In the genomic region with DNA sequence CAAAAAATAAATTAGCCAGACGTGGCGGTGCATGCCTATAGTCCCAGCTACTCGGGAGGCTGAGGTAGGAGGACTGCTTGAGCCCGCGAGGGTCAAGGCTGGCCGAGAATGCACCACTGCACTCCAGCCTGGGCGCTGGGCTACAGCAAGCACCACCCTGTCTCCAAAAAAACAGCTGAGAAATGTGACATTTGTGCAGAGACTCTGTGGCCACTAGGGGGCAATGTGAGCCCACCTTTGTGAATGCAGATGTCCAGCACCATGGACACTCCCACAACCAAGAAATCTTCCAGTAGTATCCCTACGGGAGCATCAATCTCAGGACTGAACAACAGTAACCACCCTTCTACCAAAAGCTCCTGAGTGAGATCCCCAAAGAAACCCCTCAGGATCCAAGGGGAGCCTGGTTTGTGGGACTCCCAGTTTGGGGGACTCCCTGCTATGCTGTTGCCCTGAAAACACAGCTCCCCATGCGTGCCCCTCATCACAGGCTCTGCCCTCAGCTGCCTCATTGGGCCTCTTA, we compare ENCODE assay signal across 8 cellular contexts. TPM values are rescaled to one million over a fixed set of nuclear protein-coding genes. Genes with fewer than 3 reads are reported as not detected.
DNase-seq lines count a peak whose midpoint lies in the region; ATAC-seq and TF ChIP-seq lines count a peak whose summit lies in the region.

No MANE protein-coding gene starts in this region.

- H3K4me2 ChIP-seq in SU-DHL-6 (ENCODE audit: low read depth, low read length, poor library complexity, severe bottlenecking): peak overlapping the region; percentile 11

- no peaks in the 10 kb centered on the region for H3K9me3 ChIP-seq in SU-DHL-6 (ENCODE audit: insufficient read depth, low read length)
- H3K9me3 ChIP-seq in heart left ventricle: no peaks in the 10 kb centered on the region
- H3K9me3 ChIP-seq in psoas muscle: no peaks in the 10 kb centered on the region
- H3K9me3 ChIP-seq in uterus: no peaks in the 10 kb centered on the region

- intact Hi-C loops in heart left ventricle (cut with DNase I) (loop anchor here in 9 of 10 donors (1.0 to 10.0 kb wide), 11 partner anchors 78 to 606 kb away; no protein-coding TSS in a partner anchor), psoas muscle (cut with DNase I) (loop anchor here (2.0 to 10.0 kb wide), 5 partner anchors 79 to 426 kb away; no protein-coding TSS in a partner anchor), uterus (cut with DNase I; ENCODE audit: low total_unique reads) (loop anchor here (5.0 kb wide), 1 partner anchor 74 kb away; no protein-coding TSS in a partner anchor)

- ATAC-seq in GM21423 (IDR thresholded peaks at IDR 0.05; ENCODE audit: unreplicated experiment): peak; percentile 64
- peak; percentile 80 for ATAC-seq in activated naive CD8-positive, alpha-beta T cell treated with anti-CD3 and anti-CD28 coated beads, Interleukin-2, amount 10 ng/mL, durations not matched to agents 7 days and 5 days (ENCODE audit: low read depth)
- ATAC-seq in heart left ventricle: peak; percentile 81 to 92 (median 90)
- peak; percentile 90 to 96 (median 92) for ATAC-seq in psoas muscle

- no peak for TF ChIP-seq POLR2A in heart left ventricle (IDR thresholded peaks at IDR 0.05)
- TF ChIP-seq POLR2A in uterus (IDR thresholded peaks at IDR 0.05): no peak

- H3F3A ChIP-seq in SU-DHL-6 (ENCODE audit: insufficient read depth): peaks cover 4% of the 10 kb centered on the region; the same call in 1 of the 2 replicates

- no peak overlapping the region for H3K27ac Mint-ChIP-seq in activated naive CD8-positive, alpha-beta T cell treated with anti-CD3 and anti-CD28 coated beads, Interleukin-2, amount 10 ng/mL, durations not matched to agents 7 days and 5 days

- H3K9me3 Mint-ChIP-seq in activated naive CD8-positive, alpha-beta T cell treated with anti-CD3 and anti-CD28 coated beads, Interleukin-2, amount 10 ng/mL, durations not matched to agents 7 days and 5 days: no peaks in the 10 kb centered on the region

- 13 to 17% (median 14%) methylated on average over 8 to 9 of the region's 9 CpGs for WGBS in heart left ventricle, 4 donors
- 13 to 21% (median 16%) methylated on average over 9 of the region's 9 CpGs for WGBS in psoas muscle, 3 donors

- TF ChIP-seq CTCF in AG10803 (conservative IDR thresholded peaks at IDR 0.05; ENCODE audit: low read length) (peak; percentile 89), SU-DHL-6 (IDR thresholded peaks at IDR 0.05; ENCODE audit: insufficient read depth, low read length, poor library complexity, severe bottlenecking) (peak; percentile 83), heart left ventricle (IDR thresholded peaks at IDR 0.05) (peak; percentile 81 to 96 (median 92)), psoas muscle (IDR thresholded peaks at IDR 0.05) (peak; percentile 94), uterus (IDR thresholded peaks at IDR 0.05) (peak; percentile 77 to 90 (median 88))

- H3K27ac ChIP-seq in SU-DHL-6 (ENCODE audit: low read depth, low read length) (no peak overlapping the region), heart left ventricle (no peak overlapping the region), psoas muscle (no peak overlapping the region), uterus (no peak overlapping the region)

- H4K20me1 ChIP-seq in SU-DHL-6 (ENCODE audit: low read depth, low read length): no peaks in the 10 kb centered on the region

- H3K4me1 ChIP-seq in heart left ventricle: peaks cover 0 to 16% (median 0%) of the 10 kb centered on the region in 12 donors
- no peaks in the 10 kb centered on the region for H3K4me1 ChIP-seq in psoas muscle
- H3K4me1 ChIP-seq in uterus: no peaks in the 10 kb centered on the region

- no peaks in the 10 kb centered on the region for H3K36me3 ChIP-seq in SU-DHL-6 (ENCODE audit: low read length)
- H3K36me3 ChIP-seq in heart left ventricle: no peaks in the 10 kb centered on the region
- no peaks in the 10 kb centered on the region for H3K36me3 ChIP-seq in psoas muscle (ENCODE audit: insufficient read depth in 1 of 2, low read depth in 1 of 2)
- no peaks in the 10 kb centered on the region for H3K36me3 ChIP-seq in uterus

- H3K27me3 ChIP-seq in SU-DHL-6 (ENCODE audit: low read length) (no peaks in the 10 kb centered on the region), heart left ventricle (peaks cover 0 to 6% (median 0%) of the 10 kb centered on the region in 9 donors), psoas muscle (ENCODE audit: insufficient read depth in 3 of 3, low read length in 2 of 3) (no peaks in the 10 kb centered on the region), uterus (no peaks in the 10 kb centered on the region)

- H3K4me3 ChIP-seq in AG10803 (ENCODE audit: low read length) (no peak overlapping the region), SU-DHL-6 (ENCODE audit: insufficient read depth, low read length, poor library complexity, severe bottlenecking) (no peak overlapping the region), heart left ventricle (no peak overlapping the region), psoas muscle (no peak overlapping the region), uterus (no peak overlapping the region)

- H3K36me3 Mint-ChIP-seq in activated naive CD8-positive, alpha-beta T cell treated with anti-CD3 and anti-CD28 coated beads, Interleukin-2, amount 10 ng/mL, durations not matched to agents 7 days and 5 days: no peaks in the 10 kb centered on the region

- H3K79me2 ChIP-seq in SU-DHL-6 (ENCODE audit: insufficient read depth, low read length): no peaks in the 10 kb centered on the region

- POLR2A ChIA-PET in activated naive CD8-positive, alpha-beta T cell treated with anti-CD3 and anti-CD28 coated beads, Interleukin-2, amount 10 ng/mL, durations not matched to agents 7 days and 5 days (lab: Charles Lee): interaction anchor here (1.7 kb wide), 1 partner anchor 54 kb away, joined by 7 read pairs; no protein-coding TSS in a partner anchor

- H3K9ac ChIP-seq in SU-DHL-6 (ENCODE audit: low read length): no peak overlapping the region

- H3K27me3 Mint-ChIP-seq in activated naive CD8-positive, alpha-beta T cell treated with anti-CD3 and anti-CD28 coated beads, Interleukin-2, amount 10 ng/mL, durations not matched to agents 7 days and 5 days: no peaks in the 10 kb centered on the region

- H3K9me2 ChIP-seq in SU-DHL-6 (replicated peaks; ENCODE audit: insufficient read depth, low read length): no peaks in the 10 kb centered on the region

- peak; percentile 73 for DNase-seq in AG10803 (ENCODE audit: low read depth)
- DNase-seq in NCI-H146 (lab: John Stamatoyannopoulos, UW): peak; percentile 82
- DNase-seq in activated naive CD8-positive, alpha-beta T cell treated with anti-CD3 and anti-CD28 coated beads, Interleukin-2, amount 10 ng/mL, durations not matched to agents 7 days and 5 days: peak; percentile 74
- peak; percentile 81 to 92 (median 84) for DNase-seq in heart left ventricle
- peak; percentile 85 to 90 for DNase-seq in psoas muscle
- DNase-seq in uterus: peak; percentile 78 to 87

- H2AFZ ChIP-seq in SU-DHL-6 (ENCODE audit: low read depth, low read length, severe bottlenecking): no peak overlapping the region

- H3K4me3 Mint-ChIP-seq in activated naive CD8-positive, alpha-beta T cell treated with anti-CD3 and anti-CD28 coated beads, Interleukin-2, amount 10 ng/mL, durations not matched to agents 7 days and 5 days: no peak overlapping the region

- H3K4me1 Mint-ChIP-seq in activated naive CD8-positive, alpha-beta T cell treated with anti-CD3 and anti-CD28 coated beads, Interleukin-2, amount 10 ng/mL, durations not matched to agents 7 days and 5 days: peaks cover 13% of the 10 kb centered on the region

RNA-seq across cellular contexts. Expression of a gene that starts 6.3 kb away (rescaled TPM):
- total RNA-seq in activated naive CD8-positive, alpha-beta T cell treated with anti-CD3 and anti-CD28 coated beads, Interleukin-2, amount 10 ng/mL, durations not matched to agents 7 days and 5 days: 10 to 100 TPM in 1 of 2 experiments, 1 to 10 TPM in 1; 10.0 to 12.1 TPM
- total RNA-seq in heart left ventricle (1 to 10 TPM; 3.6 to 7.6 (median 6.5) TPM), psoas muscle (10 to 100 TPM; 24.8 to 39.2 (median 31.4) TPM), uterus (10 to 100 TPM in 3 of 4 donors, 1 to 10 TPM in 1; 5.6 to 29.2 (median 23.7) TPM)
- polyA plus RNA-seq in heart left ventricle (1 to 10 TPM; 1.3 to 5.6 TPM), psoas muscle (10 to 100 TPM in 1 of 3 donors, 1 to 10 TPM in 2; 4.4 to 22.9 (median 8.6) TPM)

RNA-seq across cellular contexts. Expression of a gene that starts 30.1 kb away (rescaled TPM):
- total RNA-seq in activated naive CD8-positive, alpha-beta T cell treated with anti-CD3 and anti-CD28 coated beads, Interleukin-2, amount 10 ng/mL, durations not matched to agents 7 days and 5 days: under 1 TPM in 1 of 2 experiments, not detected in 1; 0.20 TPM
- total RNA-seq in heart left ventricle: 1 to 10 TPM; 3.1 to 7.3 (median 3.9) TPM
- polyA plus RNA-seq in heart left ventricle: 1 to 10 TPM; 1.7 to 3.4 TPM
- total RNA-seq in psoas muscle: 1 to 10 TPM; 1.4 to 6.0 (median 2.6) TPM
- polyA plus RNA-seq in psoas muscle: 1 to 10 TPM in 1 of 3 donors, under 1 TPM in 2; 0.52 to 1.1 (median 0.93) TPM
- total RNA-seq in uterus: 10 to 100 TPM in 3 of 4 donors, 1 to 10 TPM in 1; 7.4 to 94.6 (median 27.7) TPM
